ENCODE assay signal across 10 cellular contexts in genomic region chr22:30560643-30561202, GRCh38. TPM values are rescaled to one million over a fixed set of nuclear protein-coding genes. Genes with fewer than 3 reads are reported as not detected.
DNase-seq lines count a peak whose midpoint lies in the region; ATAC-seq and TF ChIP-seq lines count a peak whose summit lies in the region.
"Not testable (repeated sequence)": the region's sequence is repeated elsewhere in the genome, so short reads cannot be mapped to it uniquely, and the experiment has no call there.
"Had no signal": no experiment of that assay in that cellular context is flagged by ENCODE, and none has a peak within 500 bp of the region (broad histone marks: within the 10 kb centered on the region; RNA-seq: fewer than 3 reads in every experiment).

No MANE protein-coding gene starts in this region.

- not testable (repeated sequence) for H3K4me3 Mint-ChIP-seq in activated T-cell treated with anti-CD3 and anti-CD28 coated beads, Interleukin-2, amount 50 U/mL, for 72 hours

- TF ChIP-seq CTCF in DND-41 (IDR thresholded peaks at IDR 0.05; ENCODE audit: borderline replicate concordance, extremely low read depth, low read length, poor library complexity, severe bottlenecking), result peak; percentile 34
- TF ChIP-seq CTCF in PC-3 (conservative IDR thresholded peaks at IDR 0.05; ENCODE audit: low read depth, low read length), result peak; percentile 27; the same call in 1 of the 2 replicates

- not testable (repeated sequence) for H3F3A ChIP-seq in PC-3 (ENCODE audit: low read length, unreplicated experiment)

- H3K27ac ChIP-seq in DND-41 (ENCODE audit: low read length); PC-3 (ENCODE audit: low read length): not testable (repeated sequence)

- H3K27me3 ChIP-seq in DND-41 (ENCODE audit: insufficient read depth, low read length, poor library complexity); PC-3 (ENCODE audit: low read length): not testable (repeated sequence)

- not testable (repeated sequence) for H2AFZ ChIP-seq in DND-41 (ENCODE audit: low read depth, low read length); PC-3 (ENCODE audit: low read length)

- H3K79me2 ChIP-seq in DND-41 (ENCODE audit: insufficient read depth, low read length); PC-3 (ENCODE audit: low read length): not testable (repeated sequence)

- CTCF ChIA-PET in PC-3 (lab: Charles Lee), result not testable (repeated sequence)

- H4K20me1 ChIP-seq in DND-41 (ENCODE audit: insufficient read depth, low read length); PC-3 (ENCODE audit: low read length): not testable (repeated sequence)

- not testable (repeated sequence) for H3K27ac Mint-ChIP-seq in activated T-cell treated with anti-CD3 and anti-CD28 coated beads, Interleukin-2, amount 50 U/mL, for 72 hours

- not testable (repeated sequence) for H3K27me3 Mint-ChIP-seq in activated T-cell treated with anti-CD3 and anti-CD28 coated beads, Interleukin-2, amount 50 U/mL, for 72 hours (ENCODE audit: low read depth)

- intact Hi-C loops in PC-3 (cut with micrococcal nuclease), result not testable (repeated sequence)

- DNase-seq in DND-41 (peak; percentile 26), HUDEP-2 (lab: John Stamatoyannopoulos, UW; ENCODE audit: unreplicated experiment in 76 of 76) (peak in 51 of 76 experiments; percentile 6 to 52 (median 31)), PC-3 (peak; percentile 19), germinal center (ENCODE audit: low spot score) (peak; percentile 31)
- peak; percentile 12 to 21 for DNase-seq in activated T-cell treated with anti-CD3 and anti-CD28 coated beads, Interleukin-2, amount 50 U/mL, for 72 hours
- DNase-seq in stimulated activated CD4-positive, alpha-beta T cell treated with anti-CD3 and anti-CD28 coated beads, Interleukin-15, amount 100 ng/mL, for 48 hours (ENCODE audit: low read depth in 2 of 2), result peak; percentile 10 to 17

- peak; percentile 56; the same call in 1 of the 3 replicates for ATAC-seq in DND-41 (ENCODE audit: insufficient read depth, low read depth)
- ATAC-seq in PC-3, result not testable (repeated sequence)
- ATAC-seq in activated T-cell treated with anti-CD3 and anti-CD28 coated beads, Interleukin-2, amount 50 U/mL, for 72 hours (replicated peaks in 1 of 2), result peak; percentile 31 to 56

- not testable (repeated sequence) for H3K4me1 Mint-ChIP-seq in activated T-cell treated with anti-CD3 and anti-CD28 coated beads, Interleukin-2, amount 50 U/mL, for 72 hours (ENCODE audit: low read depth)

- not testable (repeated sequence) for H3K36me3 ChIP-seq in DND-41 (ENCODE audit: insufficient read depth, low read length); PC-3 (ENCODE audit: low read depth, low read length)

- H3K9ac ChIP-seq in DND-41 (ENCODE audit: low read depth, low read length); PC-3 (ENCODE audit: low read length): not testable (repeated sequence)

- not testable (repeated sequence) for H3K36me3 Mint-ChIP-seq in activated T-cell treated with anti-CD3 and anti-CD28 coated beads, Interleukin-2, amount 50 U/mL, for 72 hours (ENCODE audit: insufficient read depth in 2 of 2)

- H3K9me3 Mint-ChIP-seq in activated T-cell treated with anti-CD3 and anti-CD28 coated beads, Interleukin-2, amount 50 U/mL, for 72 hours, result not testable (repeated sequence)

- not testable (repeated sequence) for H3K4me3 ChIP-seq in DND-41 (ENCODE audit: low read depth in 1 of 2, low read length in 2 of 2); PC-3 (ENCODE audit: low read length)

- not testable (repeated sequence) for H3K4me2 ChIP-seq in DND-41 (ENCODE audit: insufficient read depth, low read length); PC-3 (ENCODE audit: low read length)

- POLR2A ChIA-PET in PC-3 (lab: Charles Lee; ENCODE audit: unreplicated experiment), result interaction anchor here (0.6 kb wide), 1 partner anchor 9 kb away, joined by 5 read pairs; no protein-coding TSS in a partner anchor

- not testable (repeated sequence) for H3K9me3 ChIP-seq in DND-41 (ENCODE audit: insufficient read depth, low read length, severe bottlenecking); PC-3 (ENCODE audit: low read length)

- H3K4me1 ChIP-seq in DND-41 (ENCODE audit: insufficient read depth, low read length); PC-3 (ENCODE audit: insufficient read depth, low read length): not testable (repeated sequence)

- not testable (repeated sequence) for H3K9me2 ChIP-seq in PC-3 (replicated peaks; ENCODE audit: low read length)

- BruUV-seq in PC-3 (replicated peaks; lab: Mats Ljungman, UMichigan), result not testable (repeated sequence)

RNA-seq across cellular contexts. Expression of gene GAL3ST1, which starts 13.7 kb away (rescaled TPM):
- not detected in 2 replicates for total RNA-seq in PC-3 (2014; rRNA removed)
- 1 to 10 TPM; 1.1 to 1.7 TPM for total RNA-seq in activated T-cell treated with anti-CD3 and anti-CD28 coated beads, Interleukin-2, amount 50 U/mL, for 72 hours
- total RNA-seq: activated CD8-positive, alpha-beta T cell treated with anti-CD3 and anti-CD28 coated beads, Interleukin-2, amount 10 ng/mL, durations not matched to agents 7 days and 5 days; SJCRH30 had no signal

RNA-seq across cellular contexts. Expression of gene SEC14L6, which starts 14.2 kb away (rescaled TPM):
- not detected in 2 replicates for total RNA-seq in PC-3 (2014; rRNA removed)
- total RNA-seq in activated T-cell treated with anti-CD3 and anti-CD28 coated beads, Interleukin-2, amount 50 U/mL, for 72 hours, result not detected
- total RNA-seq: activated CD8-positive, alpha-beta T cell treated with anti-CD3 and anti-CD28 coated beads, Interleukin-2, amount 10 ng/mL, durations not matched to agents 7 days and 5 days; left ventricle myocardium superior; psoas muscle; SJCRH30 had no signal

RNA-seq across cellular contexts. Expression of gene PES1, which starts 31.0 kb away (rescaled TPM):
- 105 and 154 TPM in 2 replicates for total RNA-seq in PC-3 (2014; rRNA removed)
- total RNA-seq in activated T-cell treated with anti-CD3 and anti-CD28 coated beads, Interleukin-2, amount 50 U/mL, for 72 hours, result 10 to 100 TPM; 75.7 to 90.4 TPM

RNA-seq across cellular contexts. Expression of gene TCN2, which starts 46.3 kb away (rescaled TPM):
- total RNA-seq in PC-3 (2014; rRNA removed), result 1.7 and 4.2 TPM in 2 replicates
- total RNA-seq in activated T-cell treated with anti-CD3 and anti-CD28 coated beads, Interleukin-2, amount 50 U/mL, for 72 hours, result 1 to 10 TPM in 1 of 2 donors, under 1 TPM in 1; 0.44 to 1.3 TPM

RNA-seq across cellular contexts. Expression of gene SEC14L4, which starts 55.2 kb away (rescaled TPM):
- 2.9 and 3.9 TPM in 2 replicates for total RNA-seq in PC-3 (2014; rRNA removed)
- total RNA-seq in activated T-cell treated with anti-CD3 and anti-CD28 coated beads, Interleukin-2, amount 50 U/mL, for 72 hours, result not detected
- total RNA-seq: activated CD8-positive, alpha-beta T cell treated with anti-CD3 and anti-CD28 coated beads, Interleukin-2, amount 10 ng/mL, durations not matched to agents 7 days and 5 days; left ventricle myocardium superior; psoas muscle; SJCRH30 had no signal
